Comparison of ENCODE assay signal across 28 cellular contexts in genomic region chr5:99445805-99446204, GRCh38.
"Had no signal": no experiment of that assay in that cellular context is flagged by ENCODE, and none has a peak within 500 bp of the region (broad histone marks: within the 10 kb centered on the region; RNA-seq: fewer than 3 reads in every experiment).

No MANE protein-coding gene starts in this region.

- H3K27ac ChIP-seq: brain microvascular endothelial cell, esophagus muscularis mucosa, foreskin keratinocyte, gastrocnemius medialis, heart left ventricle had no signal

- DNase-seq: activated CD4-positive, alpha-beta T cell treated with anti-CD3 and anti-CD28 coated beads for 1 hour; activated CD4-positive, alpha-beta T cell treated with anti-CD3 and anti-CD28 coated beads for 4 hours; activated CD4-positive, alpha-beta T cell treated with anti-CD3 and anti-CD28 coated beads, Interleukin-2, amount 50 U/mL, for 1 hour; activated CD4-positive, alpha-beta T cell treated with anti-CD3 and anti-CD28 coated beads, Interleukin-2, amount 50 U/mL, for 48 hours; activated CD8-positive, alpha-beta memory T cell treated with anti-CD3 and anti-CD28 coated beads for 24 hours; activated CD8-positive, alpha-beta T cell treated with anti-CD3 and anti-CD28 coated beads for 36 hours; activated effector memory CD4-positive, alpha-beta T cell treated with Interleukin-2 at 50 U/mL for 16 hours; activated gamma-delta T cell treated with Interleukin-2 at 50 U/mL for 16 hours; activated naive CD4-positive, alpha-beta T cell treated with anti-CD3 and anti-CD28 coated beads, Interleukin-2, amount 50 U/mL, for 16 hours; activated naive CD4-positive, alpha-beta T cell treated with Interleukin-2 at 50 U/mL for 16 hours; activated T-cell treated with anti-CD3 and anti-CD28 coated beads, Interleukin-2, amount 50 U/mL, for 4 hours; amniotic stem cell; anterior cingulate cortex; brain microvascular endothelial cell; cortex of kidney; dermis blood vessel endothelial cell; effector CD4-positive, alpha-beta T cell; effector memory CD8-positive, alpha-beta T cell; erythroblast; foreskin keratinocyte; gastrocnemius medialis; glutamatergic neuron; heart left ventricle; T-cell; T1000 had no signal

- FAIRE-seq: astrocyte, bronchial epithelial cell had no signal

- H3K9me3 ChIP-seq: esophagus muscularis mucosa, gastrocnemius medialis, heart left ventricle had no signal

- H3K4me1 ChIP-seq: esophagus muscularis mucosa, foreskin keratinocyte, gastrocnemius medialis, heart left ventricle had no signal

- H3K36me3 ChIP-seq: brain microvascular endothelial cell, esophagus muscularis mucosa, gastrocnemius medialis, heart left ventricle had no signal

- H3K27me3 ChIP-seq: brain microvascular endothelial cell, esophagus muscularis mucosa, foreskin keratinocyte, gastrocnemius medialis, heart left ventricle had no signal

- H3K4me3 ChIP-seq: esophagus muscularis mucosa, gastrocnemius medialis, heart left ventricle had no signal
